Comparison of ENCODE assay signal across 7 cellular contexts in the genomic region with DNA sequence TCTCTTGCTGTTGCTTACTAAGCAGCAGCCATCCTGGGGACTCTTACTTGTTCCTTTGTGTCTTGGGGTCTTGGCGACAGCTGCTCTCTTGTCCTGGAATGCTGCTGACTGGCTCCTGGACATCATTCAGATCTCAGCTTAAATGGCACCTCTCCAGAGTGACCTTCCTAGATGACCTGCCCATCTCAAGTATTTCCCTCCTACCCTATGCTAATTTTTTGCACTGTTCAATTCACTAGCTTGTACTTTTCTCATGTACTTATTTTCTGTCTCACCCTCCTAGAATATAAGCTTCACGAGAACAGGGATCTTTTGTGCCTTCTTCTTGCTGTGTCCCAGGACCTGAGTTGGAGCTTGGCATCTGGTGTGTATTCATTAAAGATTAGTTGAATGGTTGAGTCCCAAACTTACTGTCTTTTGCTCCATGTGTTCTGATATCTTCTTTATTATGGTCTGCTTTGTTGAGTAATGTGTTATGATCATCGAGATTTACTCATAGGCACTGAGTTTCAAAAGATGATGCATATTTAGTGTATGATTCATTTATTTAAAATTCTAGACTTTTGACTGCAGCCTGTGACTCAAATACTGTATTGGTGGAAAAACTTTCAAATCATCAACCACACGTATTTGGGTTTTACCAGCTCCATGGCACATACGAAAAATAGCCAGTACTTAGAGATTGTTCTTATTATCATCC.
A peak's percentile ranks its signal among the peaks of the same experiment; 100 is the strongest.
DNase-seq lines count a peak whose midpoint lies in the region; ATAC-seq and TF ChIP-seq lines count a peak whose summit lies in the region.
"Not testable (repeated sequence)": the region's sequence is repeated elsewhere in the genome, so short reads cannot be mapped to it uniquely, and the experiment has no call there.

No MANE protein-coding gene starts in this region.

- intact Hi-C loops in activated B cell treated with CpG ODN at 0.5 μM for 24 hours (cut with micrococcal nuclease); activated T-helper 1 cell treated with anti-CD3 and anti-CD28 coated beads, Interleukin-12 subunit alpha, Interleukin-12 subunit beta, Interleukin-2, Interleukin-4 antibody, amounts not matched to agents 30 ng/mL and 10 ng/mL and 1 ng/mL, durations not matched to agents 14 hours and 24 hours and 36 hours (cut with micrococcal nuclease): not testable (repeated sequence)

- H3K27ac Mint-ChIP-seq in activated B cell treated with CpG ODN at 0.5 μM for 24 hours = not testable (repeated sequence)
- peak overlapping the region; percentile 95 for H3K27ac Mint-ChIP-seq in activated T-helper 1 cell treated with anti-CD3 and anti-CD28 coated beads, Interleukin-12 subunit alpha, Interleukin-12 subunit beta, Interleukin-2, Interleukin-4 antibody, amounts not matched to agents 30 ng/mL and 10 ng/mL and 1 ng/mL, durations not matched to agents 14 hours and 24 hours and 36 hours
- peak overlapping the region; percentile 90 for H3K27ac Mint-ChIP-seq in osteocyte (ENCODE audit: unreplicated experiment)

- H3K4me3 ChIP-seq in OCI-LY3 (ENCODE audit: low read length); astrocyte of the spinal cord (ENCODE audit: low read depth, low read length): not testable (repeated sequence)

- not testable (repeated sequence) for H3K9me3 Mint-ChIP-seq in activated B cell treated with CpG ODN at 0.5 μM for 24 hours; activated T-helper 1 cell treated with anti-CD3 and anti-CD28 coated beads, Interleukin-12 subunit alpha, Interleukin-12 subunit beta, Interleukin-2, Interleukin-4 antibody, amounts not matched to agents 30 ng/mL and 10 ng/mL and 1 ng/mL, durations not matched to agents 14 hours and 24 hours and 36 hours; osteocyte (ENCODE audit: unreplicated experiment)

- H3K4me3 Mint-ChIP-seq in activated B cell treated with CpG ODN at 0.5 μM for 24 hours; osteocyte (ENCODE audit: unreplicated experiment): not testable (repeated sequence)
- H3K4me3 Mint-ChIP-seq in activated T-helper 1 cell treated with anti-CD3 and anti-CD28 coated beads, Interleukin-12 subunit alpha, Interleukin-12 subunit beta, Interleukin-2, Interleukin-4 antibody, amounts not matched to agents 30 ng/mL and 10 ng/mL and 1 ng/mL, durations not matched to agents 14 hours and 24 hours and 36 hours = peak overlapping the region; percentile 60

- not testable (repeated sequence) for H2AFZ ChIP-seq in OCI-LY3 (ENCODE audit: low read depth, low read length)

- not testable (repeated sequence) for H3K9me3 ChIP-seq in OCI-LY3 (ENCODE audit: insufficient read depth, low read length)

- DNase-seq in EH (ENCODE audit: low read depth) (peak; percentile 53), astrocyte of the spinal cord (ENCODE audit: low read depth, low spot score) (peak; percentile 23)
- DNase-seq in activated B cell treated with CpG ODN at 0.5 μM for 24 hours; activated T-helper 1 cell treated with anti-CD3 and anti-CD28 coated beads, Interleukin-12 subunit alpha, Interleukin-12 subunit beta, Interleukin-2, Interleukin-4 antibody, amounts not matched to agents 30 ng/mL and 10 ng/mL and 1 ng/mL, durations not matched to agents 14 hours and 24 hours and 36 hours (ENCODE audit: low spot score); foreskin keratinocyte; osteocyte (ENCODE audit: extremely low spot score, unreplicated experiment): not testable (repeated sequence)

- not testable (repeated sequence) for H3K36me3 ChIP-seq in OCI-LY3 (replicated peaks; ENCODE audit: low read depth, low read length)

- not testable (repeated sequence) for TF ChIP-seq CTCF in OCI-LY3 (IDR thresholded peaks at IDR 0.05; ENCODE audit: low read depth, low read length); activated B cell treated with CpG ODN at 0.5 μM for 24 hours (IDR thresholded peaks at IDR 0.05); astrocyte of the spinal cord (IDR thresholded peaks at IDR 0.05; ENCODE audit: low read depth, low read length); foreskin keratinocyte (conservative IDR thresholded peaks at IDR 0.05); osteocyte (IDR thresholded peaks at IDR 0.05)

- POLR2A ChIA-PET in activated B cell treated with CpG ODN at 0.5 μM for 24 hours (lab: Charles Lee) = not testable (repeated sequence)

- H3K27me3 ChIP-seq in OCI-LY3 (ENCODE audit: low read depth, low read length); foreskin keratinocyte: not testable (repeated sequence)

- not testable (repeated sequence) for H3K9ac ChIP-seq in OCI-LY3 (ENCODE audit: low read length)

- H3K4me1 ChIP-seq in OCI-LY3 (ENCODE audit: low read length) = peaks cover 16% of the 10 kb centered on the region
- H3K4me1 ChIP-seq in foreskin keratinocyte = not testable (repeated sequence)

- ATAC-seq in activated B cell treated with CpG ODN at 0.5 μM for 24 hours (ENCODE audit: low read depth) (peak; percentile 25), foreskin keratinocyte (peak; percentile 84)

- not testable (repeated sequence) for H3K27me3 Mint-ChIP-seq in activated B cell treated with CpG ODN at 0.5 μM for 24 hours; activated T-helper 1 cell treated with anti-CD3 and anti-CD28 coated beads, Interleukin-12 subunit alpha, Interleukin-12 subunit beta, Interleukin-2, Interleukin-4 antibody, amounts not matched to agents 30 ng/mL and 10 ng/mL and 1 ng/mL, durations not matched to agents 14 hours and 24 hours and 36 hours (ENCODE audit: insufficient read depth); osteocyte (ENCODE audit: unreplicated experiment)

- peak overlapping the region; percentile 59; the same call in 1 of the 2 replicates for H3K4me2 ChIP-seq in OCI-LY3 (ENCODE audit: low read length)

- H3K36me3 Mint-ChIP-seq in activated B cell treated with CpG ODN at 0.5 μM for 24 hours (ENCODE audit: low read depth); activated T-helper 1 cell treated with anti-CD3 and anti-CD28 coated beads, Interleukin-12 subunit alpha, Interleukin-12 subunit beta, Interleukin-2, Interleukin-4 antibody, amounts not matched to agents 30 ng/mL and 10 ng/mL and 1 ng/mL, durations not matched to agents 14 hours and 24 hours and 36 hours (ENCODE audit: low read depth); osteocyte (ENCODE audit: unreplicated experiment): not testable (repeated sequence)

- H4K20me1 ChIP-seq in OCI-LY3 (ENCODE audit: insufficient read depth, low read length) = not testable (repeated sequence)

- H3K4me1 Mint-ChIP-seq in activated B cell treated with CpG ODN at 0.5 μM for 24 hours; osteocyte (ENCODE audit: unreplicated experiment): not testable (repeated sequence)
- peaks cover 39% of the 10 kb centered on the region for H3K4me1 Mint-ChIP-seq in activated T-helper 1 cell treated with anti-CD3 and anti-CD28 coated beads, Interleukin-12 subunit alpha, Interleukin-12 subunit beta, Interleukin-2, Interleukin-4 antibody, amounts not matched to agents 30 ng/mL and 10 ng/mL and 1 ng/mL, durations not matched to agents 14 hours and 24 hours and 36 hours (ENCODE audit: low read depth)

- not testable (repeated sequence) for H3K27ac ChIP-seq in OCI-LY3 (ENCODE audit: low read length); foreskin keratinocyte

- not testable (repeated sequence) for H3K79me2 ChIP-seq in OCI-LY3 (ENCODE audit: low read length)

- in situ Hi-C loops in astrocyte of the spinal cord (cut with HindIII; ENCODE audit: low sequenced_read_pairs) = not testable (repeated sequence)

- CTCF ChIA-PET in activated B cell treated with CpG ODN at 0.5 μM for 24 hours (lab: Charles Lee) = not testable (repeated sequence)
